9 cellular contexts compared by ENCODE assay signal in genomic region chr5:154467655-154468354, GRCh38. TPM values are rescaled to one million over a fixed set of nuclear protein-coding genes. Genes with fewer than 3 reads are reported as not detected.
A peak's percentile ranks its signal among the peaks of the same experiment; 100 is the strongest.
DNase-seq lines count a peak whose midpoint lies in the region; ATAC-seq, FAIRE-seq and TF ChIP-seq lines count a peak whose summit lies in the region.
"Had no signal": no experiment of that assay in that cellular context is flagged by ENCODE, and none has a peak within 500 bp of the region (broad histone marks: within the 10 kb centered on the region; RNA-seq: fewer than 3 reads in every experiment).

No MANE protein-coding gene starts in this region.

- no peak overlapping the region for H2BK5ac ChIP-seq in H1 (ENCODE audit: low read depth, low read length)

- peaks cover 35% of the 10 kb centered on the region for H3K27me3 Mint-ChIP-seq in activated CD8-positive, alpha-beta T cell treated with anti-CD3 and anti-CD28 coated beads for 36 hours

- H4K8ac ChIP-seq in H1 (ENCODE audit: extremely low read depth, insufficient read depth, low read length) = 0 out of 2 replicates have a peak overlapping the region, but pooled peaks have one; percentile 53

- no peak overlapping the region for H3K23ac ChIP-seq in H1 (ENCODE audit: insufficient read length)

- H3K27ac Mint-ChIP-seq in activated CD8-positive, alpha-beta T cell treated with anti-CD3 and anti-CD28 coated beads for 36 hours = no peak overlapping the region

- ATAC-seq in GM19025 (IDR thresholded peaks at IDR 0.05; ENCODE audit: low read depth, unreplicated experiment) (peak; percentile 90), HG03135 (IDR thresholded peaks at IDR 0.05; ENCODE audit: unreplicated experiment) (peak; percentile 93)
- ATAC-seq in activated CD8-positive, alpha-beta T cell treated with anti-CD3 and anti-CD28 coated beads for 36 hours = peak; percentile 95

- H3K4me1 ChIP-seq in H1 (replicated peaks in 1 of 4; ENCODE audit: control insufficient read depth in 3 of 4, insufficient read depth in 4 of 4, low read length in 3 of 4) = peaks cover 0 to 6% (median 4%) of the 10 kb centered on the region in 4 experiments; a peak in 5 of 7 replicates
- peaks cover 15% of the 10 kb centered on the region for H3K4me1 ChIP-seq in muscle layer of colon (ENCODE audit: insufficient read depth, low read length)

- TF ChIP-seq RAD21 in H1 (IDR thresholded peaks at IDR 0.05 in 1 of 2, conservative IDR thresholded peaks at IDR 0.05 in 1 of 2; ENCODE audit: low read depth in 2 of 2, low read length in 2 of 2) = peak; percentile 91 to 92

- no peaks in the 10 kb centered on the region for H3K9me3 Mint-ChIP-seq in activated CD8-positive, alpha-beta T cell treated with anti-CD3 and anti-CD28 coated beads for 36 hours

- H3K56ac ChIP-seq in H1 (replicated peaks; ENCODE audit: insufficient read length, low read depth, low read length) = no peak overlapping the region

- TF ChIP-seq POLR2A in H1 (IDR thresholded peaks at IDR 0.05; ENCODE audit: control extremely low read depth in 1 of 2, low read depth in 2 of 2, low read length in 2 of 2) = no peak

- H2BK120ac ChIP-seq in H1 (replicated peaks; ENCODE audit: low read depth, low read length) = no peak overlapping the region

- no peaks in the 10 kb centered on the region for H3K9me3 ChIP-seq in H1 (ENCODE audit: insufficient read depth in 2 of 2, low read depth in 1 of 2, low read length in 1 of 2)
- H3K9me3 ChIP-seq in muscle layer of colon (ENCODE audit: low read length) = no peaks in the 10 kb centered on the region

- H3K4me3 Mint-ChIP-seq in activated CD8-positive, alpha-beta T cell treated with anti-CD3 and anti-CD28 coated beads for 36 hours = no peak overlapping the region

- H3K4me2 ChIP-seq in H1 (ENCODE audit: insufficient read depth in 1 of 2, low read depth in 2 of 2, low read length in 2 of 2) = peak overlapping the region in 1 of 2 experiments; percentile 3; a peak in 2 of 4 replicates

- peaks cover 37 to 57% (median 48%) of the 10 kb centered on the region in 4 experiments for H3K27me3 ChIP-seq in H1 (replicated peaks in 1 of 4; ENCODE audit: control insufficient read depth in 3 of 4, extremely low read depth in 1 of 4, insufficient read depth in 3 of 4, low read length in 3 of 4)
- H3K27me3 ChIP-seq in muscle layer of colon (ENCODE audit: control insufficient read depth in 1 of 2, insufficient read depth in 2 of 2, low read length in 2 of 2) = peaks cover 0 to 13% of the 10 kb centered on the region in 2 donors

- no peaks in the 10 kb centered on the region for H3K36me3 Mint-ChIP-seq in activated CD8-positive, alpha-beta T cell treated with anti-CD3 and anti-CD28 coated beads for 36 hours (ENCODE audit: low read depth)

- no peak overlapping the region for H3K14ac ChIP-seq in H1 (ENCODE audit: insufficient read length)

- CTCF ChIA-PET in activated CD8-positive, alpha-beta T cell treated with anti-CD3 and anti-CD28 coated beads for 36 hours (lab: Charles Lee) = interaction anchor here (0.7 to 6.2 kb wide), 27 partner anchors 7 to 530 kb away, joined by 3 to 83 read pairs (median 4); partner anchors contain the start of genes HAND1 and SAP30L
- CTCF ChIA-PET in H1 (lab: Charles Lee; ENCODE audit: partially characterized antibody) = interaction anchor here (0.5 to 16.1 kb wide), 49 partner anchors 8 to 640 kb away, joined by 3 to 273 read pairs (median 4); partner anchors contain the start of gene HAND1

- TF ChIP-seq CTCF in C4-2B (conservative IDR thresholded peaks at IDR 0.05) = peak; percentile 96
- peak; percentile 93 for TF ChIP-seq CTCF in activated CD8-positive, alpha-beta T cell treated with anti-CD3 and anti-CD28 coated beads for 36 hours (IDR thresholded peaks at IDR 0.05)
- TF ChIP-seq CTCF in H1 (IDR thresholded peaks at IDR 0.05; ENCODE audit: control extremely low read depth in 1 of 3, insufficient read depth in 1 of 3, low read depth in 1 of 3, low read length in 3 of 3) = peak; percentile 95 to 96 (median 95)

- no peak overlapping the region for H4K5ac ChIP-seq in H1 (ENCODE audit: insufficient read length, low read depth, low read length)

- H3K9ac ChIP-seq in H1 (replicated peaks in 1 of 4; ENCODE audit: extremely low read depth in 1 of 4, low read depth in 3 of 4, low read length in 3 of 4) (no peak overlapping the region; a peak in 1 of 7 replicates), muscle layer of colon (ENCODE audit: low read length) (no peak overlapping the region)

- H3K18ac ChIP-seq in H1 (ENCODE audit: extremely low read depth, low read length) = peak overlapping the region; percentile 24; the same call in 1 of the 2 replicates

- DNase-seq in NCI-H526 treated with DMSO at 0.1 percent for 48 hours (lab: John Stamatoyannopoulos, UW) (peak; percentile 39), H1 (ENCODE audit: low read depth in 1 of 2, low spot score in 2 of 2) (peak in 1 of 2 experiments; percentile 96)
- peak; percentile 87 for DNase-seq in activated CD8-positive, alpha-beta T cell treated with anti-CD3 and anti-CD28 coated beads for 36 hours
- peak; percentile 40 to 58 for DNase-seq in stimulated activated CD8-positive, alpha-beta memory T cell treated with anti-CD3 and anti-CD28 coated beads, Interleukin-7, amount 100 ng/mL, for 1 hour (ENCODE audit: low read depth in 2 of 2)

- FAIRE-seq in H1 (lab: Jason Lieb, UNC) = peak; percentile 19

- intact Hi-C loops in activated CD8-positive, alpha-beta T cell treated with anti-CD3 and anti-CD28 coated beads for 36 hours (cut with micrococcal nuclease) = loop anchor here (2.0 kb wide), 1 partner anchor 145 kb away; no protein-coding TSS in a partner anchor

- H2BK20ac ChIP-seq in H1 (ENCODE audit: low read length) = no peak overlapping the region; the same call in 1 of the 2 replicates

- no peaks in the 10 kb centered on the region for H3K79me1 ChIP-seq in H1 (ENCODE audit: low read depth, low read length)

- H2BK12ac ChIP-seq in H1 (ENCODE audit: low read depth, low read length) = peak overlapping the region; percentile 32; the same call in 1 of the 2 replicates

- H2AFZ ChIP-seq in H1 (ENCODE audit: low read length) = no peak overlapping the region

- H3K27ac ChIP-seq in C4-2B (no peak overlapping the region), H1 (ENCODE audit: low read depth, low read length) (no peak overlapping the region), muscle layer of colon (ENCODE audit: low read depth, low read length) (peak overlapping the region; percentile 38)

- peaks cover 5% of the 10 kb centered on the region for H3K4me1 Mint-ChIP-seq in activated CD8-positive, alpha-beta T cell treated with anti-CD3 and anti-CD28 coated beads for 36 hours (ENCODE audit: low read depth)

- H2AK5ac ChIP-seq in H1 (ENCODE audit: low read depth, low read length) = no peak overlapping the region

- H3K4ac ChIP-seq in H1 (replicated peaks; ENCODE audit: insufficient read length, low read depth, low read length) = no peak overlapping the region

- no peaks in the 10 kb centered on the region for H3K36me3 ChIP-seq in H1 (ENCODE audit: control insufficient read depth in 2 of 4, insufficient read depth in 4 of 4, low read length in 3 of 4)
- no peaks in the 10 kb centered on the region for H3K36me3 ChIP-seq in muscle layer of colon (ENCODE audit: insufficient read depth, low read length)

- H3K79me2 ChIP-seq in H1 (ENCODE audit: control insufficient read depth in 1 of 2, insufficient read depth in 2 of 2, low read length in 2 of 2) = no peaks in the 10 kb centered on the region

- H2BK15ac ChIP-seq in H1 (ENCODE audit: low read length) = no peak overlapping the region

- WGBS in H1 (ENCODE audit: extremely low coverage in 1 of 2, insufficient coverage in 1 of 2, insufficient read length in 1 of 2, insufficient replicate concordance in 2 of 2, low coverage in 1 of 2, low lambda C conversion rate in 2 of 2, missing lambda C conversion rate in 1 of 2), 2 experiments = 37% methylated on average over 18 of the region's 18 CpGs; no CpG with 5 or more reads in 1 of the 2 experiments

- H3K4me3 ChIP-seq in H1 (ENCODE audit: extremely low read depth in 1 of 4, insufficient read depth in 2 of 4, low read depth in 3 of 4, low read length in 4 of 4) = no peak overlapping the region
- no peak overlapping the region for H3K4me3 ChIP-seq in muscle layer of colon (ENCODE audit: low read depth in 1 of 2, low read length in 2 of 2)

- peaks cover 3% of the 10 kb centered on the region; the same call in 1 of the 2 replicates for H3K23me2 ChIP-seq in H1 (ENCODE audit: low read depth, low read length)

- peaks cover 2 to 5% of the 10 kb centered on the region in 2 experiments for H4K20me1 ChIP-seq in H1 (replicated peaks in 1 of 2; ENCODE audit: control insufficient read depth in 1 of 2, insufficient read depth in 2 of 2, low read length in 2 of 2)

- POLR2A ChIA-PET in activated CD8-positive, alpha-beta T cell treated with anti-CD3 and anti-CD28 coated beads for 36 hours (lab: Charles Lee) = interaction anchor here (0.6 to 1.1 kb wide), 3 partner anchors 9 to 1004 kb away, joined by 4 read pairs; no protein-coding TSS in a partner anchor
- POLR2A ChIA-PET in H1 (lab: Charles Lee; ENCODE audit: partially characterized antibody) = interaction anchor here (0.6 to 1.9 kb wide), 3 partner anchors 10 to 145 kb away, joined by 4 to 5 read pairs (median 5); partner anchors contain the start of gene HAND1

- H4K91ac ChIP-seq in H1 (replicated peaks; ENCODE audit: insufficient read length, low read length) = no peak overlapping the region

- TF ChIP-seq EP300 in H1 (IDR thresholded peaks at IDR 0.05; ENCODE audit: borderline replicate concordance in 1 of 2, low read depth in 2 of 2, low read length in 2 of 2) = no peak

RNA-seq across cellular contexts. Expression of gene HAND1, which starts 10.2 kb away (rescaled TPM):
- not detected for total RNA-seq in activated CD8-positive, alpha-beta T cell treated with anti-CD3 and anti-CD28 coated beads for 36 hours
- total RNA-seq in H1 (2021; fragmentation: NEBNext Ultra II Directional; extraction: Animal tissue kit (Norgen Biotek cat#: 25700)) = not detected in 2 replicates
- polyA plus RNA-seq in H1 (2011; rRNA removed) = 0.06 TPM in 1 of 2 replicates, not detected in the other
- polyA plus RNA-seq in H1 (2011; cell fraction: cytosol; rRNA removed) = not detected
- polyA plus RNA-seq in H1 (2011; cell fraction: nucleus; rRNA removed) = not detected
- polyA plus RNA-seq in H1 (2012, experiment 1 of 2) = 0.09 to 0.59 TPM (median 0.40 TPM) in 3 of 4 replicates, not detected in the other
- 1.2 TPM for polyA plus RNA-seq in H1 (2012, experiment 2 of 2)
- polyA plus RNA-seq in H1 (2013, experiment 1 of 2) = not detected
- polyA plus RNA-seq in H1 (2013, experiment 2 of 2) = not detected
- polyA minus RNA-seq in H1 (2011; rRNA and poly(A)+ RNA removed) = not detected in 2 replicates
- not detected for polyA minus RNA-seq in H1 (2011; cell fraction: cytosol; rRNA and poly(A)+ RNA removed)
- 0.40 TPM for polyA minus RNA-seq in H1 (2011; cell fraction: nucleus; rRNA and poly(A)+ RNA removed)
- total RNA-seq: T-helper 1 cell treated with Interleukin-12 subunit alpha and Interleukin-12 subunit beta and Interleukin-4 antibody, amounts not matched to agents 30 ng/mL and 1 ng/mL, for 36 hours had no signal

RNA-seq across cellular contexts. Expression of gene SAP30L, which starts 22.0 kb away (rescaled TPM):
- 10 to 100 TPM; 24.6 to 31.7 TPM for total RNA-seq in activated CD8-positive, alpha-beta T cell treated with anti-CD3 and anti-CD28 coated beads for 36 hours
- 26.3 and 31.5 TPM in 2 replicates for total RNA-seq in H1 (2021; fragmentation: NEBNext Ultra II Directional; extraction: Animal tissue kit (Norgen Biotek cat#: 25700))
- 8.3 and 12.2 TPM in 2 replicates for polyA plus RNA-seq in H1 (2011; rRNA removed)
- polyA plus RNA-seq in H1 (2011; cell fraction: cytosol; rRNA removed) = 13.4 TPM
- polyA plus RNA-seq in H1 (2011; cell fraction: nucleus; rRNA removed) = 13.6 TPM
- polyA plus RNA-seq in H1 (2012, experiment 1 of 2) = 18.6 to 28.7 TPM (median 21.7 TPM) in 4 replicates
- 2.0 TPM for polyA plus RNA-seq in H1 (2012, experiment 2 of 2)
- 40.2 TPM for polyA plus RNA-seq in H1 (2013, experiment 1 of 2)
- polyA plus RNA-seq in H1 (2013, experiment 2 of 2) = 48.2 TPM
- 12.1 and 15.0 TPM in 2 replicates for polyA minus RNA-seq in H1 (2011; rRNA and poly(A)+ RNA removed)
- 16.7 TPM for polyA minus RNA-seq in H1 (2011; cell fraction: cytosol; rRNA and poly(A)+ RNA removed)
- polyA minus RNA-seq in H1 (2011; cell fraction: nucleus; rRNA and poly(A)+ RNA removed) = 10.0 TPM
